14 cellular contexts compared by ENCODE assay signal in genomic region chr3:113659121-113659531, GRCh38. TPM values are rescaled to one million over a fixed set of nuclear protein-coding genes. Genes with fewer than 3 reads are reported as not detected.
DNase-seq lines count a peak whose midpoint lies in the region; ATAC-seq and TF ChIP-seq lines count a peak whose summit lies in the region.
"Had no signal": no experiment of that assay in that cellular context is flagged by ENCODE, and none has a peak within 500 bp of the region (broad histone marks: within the 10 kb centered on the region; RNA-seq: fewer than 3 reads in every experiment).

No MANE protein-coding gene starts in this region.

- H4K8ac ChIP-seq in IMR-90 (ENCODE audit: low read depth in 2 of 2, low read length in 2 of 2) = no peak overlapping the region; a peak in 1 of 4 replicates

- no peak overlapping the region for H2AK9ac ChIP-seq in IMR-90 (replicated peaks; ENCODE audit: low read depth, low read length, poor library complexity)

- no peak overlapping the region for H3K23ac ChIP-seq in IMR-90 (ENCODE audit: low read depth, low read length)

- no peak overlapping the region for H2AFZ ChIP-seq in IMR-90 (replicated peaks; ENCODE audit: low read length, poor library complexity)

- H3K4me2 ChIP-seq in IMR-90 (ENCODE audit: low read depth, low read length) = no peak overlapping the region

- dilution Hi-C loops in IMR-90 (cut with HindIII; ENCODE audit: low sequenced_read_pairs, unreplicated experiment) = no loop called here

- intact Hi-C loops in IMR-90 (cut with micrococcal nuclease) = no loop called here
- intact Hi-C loops in ascending aorta (cut with DNase I) = no loop called here

- peak overlapping the region; percentile 64; the same call in 1 of the 3 replicates for H2BK15ac ChIP-seq in IMR-90 (ENCODE audit: low read depth, low read length)

- no peaks in the 10 kb centered on the region for H4K20me1 ChIP-seq in IMR-90 (ENCODE audit: insufficient read depth, low read length)

- no peaks in the 10 kb centered on the region for H3K9me3 ChIP-seq in IMR-90 (ENCODE audit: control insufficient read depth, insufficient read depth, low read length)
- H3K9me3 ChIP-seq in ascending aorta = no peaks in the 10 kb centered on the region
- H3K9me3 ChIP-seq: HAP-1 had no signal

- no peak overlapping the region for H3K14ac ChIP-seq in IMR-90 (replicated peaks; ENCODE audit: low read depth, low read length)

- TF ChIP-seq CTCF in IMR-90 (conservative IDR thresholded peaks at IDR 0.05; ENCODE audit: low read depth, low read length) = no peak
- TF ChIP-seq CTCF in ascending aorta (IDR thresholded peaks at IDR 0.05) = no peak

- POLR2A ChIA-PET in IMR-90 (lab: Charles Lee; ENCODE audit: unreplicated experiment) = no interaction called here

- H4K91ac ChIP-seq in IMR-90 (ENCODE audit: insufficient read depth, low read depth, low read length) = no peak overlapping the region

- peaks cover 28% of the 10 kb centered on the region for H3K36me3 ChIP-seq in IMR-90 (ENCODE audit: control insufficient read depth, insufficient read depth, low read length)
- H3K36me3 ChIP-seq in ascending aorta = peaks cover 32 to 82% of the 10 kb centered on the region in 2 donors

- no peak overlapping the region; the same call in 1 of the 2 replicates for H3K4ac ChIP-seq in IMR-90 (ENCODE audit: low read depth, low read length)

- no peak overlapping the region for H3K9ac ChIP-seq in IMR-90 (ENCODE audit: low read depth, low read length)

- TF ChIP-seq RAD21 in IMR-90 (IDR thresholded peaks at IDR 0.05; ENCODE audit: low read length) = no peak

- H3K27me3 ChIP-seq in IMR-90 (ENCODE audit: control insufficient read depth, insufficient read depth, low read length) (no peaks in the 10 kb centered on the region), ascending aorta (no peaks in the 10 kb centered on the region)

- ATAC-seq in IMR-90 (ENCODE audit: low read depth) (no peak), GM21529 (IDR thresholded peaks at IDR 0.05; ENCODE audit: unreplicated experiment) (no peak)
- ATAC-seq: sciatic nerve, T-cell had no signal

- CTCF ChIA-PET in IMR-90 (lab: Yijun Ruan, JAX) = no interaction called here

- peak overlapping the region; percentile 69; the same call in 1 of the 2 replicates for H2AK5ac ChIP-seq in IMR-90 (ENCODE audit: low read depth, low read length)

- no peak overlapping the region for H2BK20ac ChIP-seq in IMR-90 (ENCODE audit: low read depth, low read length)

- H3K9me1 ChIP-seq in IMR-90 (ENCODE audit: insufficient read depth, low read length) = peaks cover 15% of the 10 kb centered on the region

- no peaks in the 10 kb centered on the region; a peak in 2 of 4 replicates for H3K79me1 ChIP-seq in IMR-90 (ENCODE audit: low read depth in 1 of 2, low read length in 2 of 2)

- no peak overlapping the region for H3K4me3 ChIP-seq in IMR-90 (ENCODE audit: insufficient read depth, low read depth, low read length)
- no peak overlapping the region for H3K4me3 ChIP-seq in ascending aorta
- H3K4me3 ChIP-seq: HAP-1 had no signal

- H2BK120ac ChIP-seq in IMR-90 (ENCODE audit: low read depth, low read length) = no peak overlapping the region

- in situ Hi-C loops in IMR-90 (cut with MboI; ENCODE audit: low sequenced_read_pairs) = no loop called here

- no peak overlapping the region for H2BK5ac ChIP-seq in IMR-90 (ENCODE audit: low read depth, low read length, poor library complexity, severe bottlenecking)

- H3K4me1 ChIP-seq in IMR-90 (ENCODE audit: control insufficient read depth, insufficient read depth, low read length) (peaks cover 7% of the 10 kb centered on the region), ascending aorta (no peaks in the 10 kb centered on the region)
- H3K4me1 ChIP-seq: HAP-1 had no signal

- DNase-seq in Ammon's horn (ENCODE audit: low spot score) = peak; percentile 26
- DNase-seq in IMR-90 = no peak
- DNase-seq in NCI-H510A (lab: John Stamatoyannopoulos, UW) = peak; percentile 17
- peak; percentile 55 for DNase-seq in germinal center (ENCODE audit: low spot score)
- no peak for DNase-seq in AML-193 (lab: John Stamatoyannopoulos, UW)
- DNase-seq in ascending aorta (ENCODE audit: low spot score in 2 of 2) = no peak
- DNase-seq in NCI-H226 = no peak
- DNase-seq: activated CD4-positive, CD25-positive, alpha-beta regulatory T cell; Calu3; stimulated activated naive CD4-positive, alpha-beta T cell treated with Interleukin-2 at 50 U/mL for 16 hours; T-cell had no signal

- no peak overlapping the region for H3K56ac ChIP-seq in IMR-90 (ENCODE audit: extremely low read depth, insufficient read depth, low read length)

- WGBS in IMR-90 (ENCODE audit: extremely low coverage in 2 of 2, insufficient read length in 1 of 2), 2 experiments = no CpG with 5 or more reads among the region's 1 CpG

- H4K5ac ChIP-seq in IMR-90 (ENCODE audit: low read depth, low read length) = no peak overlapping the region

- no peak for TF ChIP-seq POLR2A in IMR-90 (IDR thresholded peaks at IDR 0.05; ENCODE audit: low read depth, low read length)

- BruUV-seq in IMR-90 (replicated peaks; lab: Mats Ljungman, UMichigan) = no TSS peak

- H3K18ac ChIP-seq in IMR-90 (ENCODE audit: low read depth, low read length) = no peak overlapping the region

- H3K27ac ChIP-seq in IMR-90 (ENCODE audit: insufficient read depth, low read length) = no peak overlapping the region
- no peak overlapping the region for H3K27ac ChIP-seq in ascending aorta

TF ChIP-seq in IMR-90, 13 proteins besides CTCF, POLR2A, EP300 and RAD21:
- TF ChIP-seq MAZ (IDR thresholded peaks at IDR 0.05; ENCODE audit: borderline replicate concordance, low read depth, low read length) = no peak
- no peak for TF ChIP-seq FOS (IDR thresholded peaks at IDR 0.05; ENCODE audit: low read depth, low read length)
- no peak for TF ChIP-seq CEBPB (IDR thresholded peaks at IDR 0.05; ENCODE audit: low read depth, low read length)
- TF ChIP-seq MXI1 (IDR thresholded peaks at IDR 0.05; ENCODE audit: borderline replicate concordance, low read depth, low read length) = no peak
- TF ChIP-seq MAFK (IDR thresholded peaks at IDR 0.05; ENCODE audit: low read depth, low read length) = no peak
- TF ChIP-seq, protein P1, sequence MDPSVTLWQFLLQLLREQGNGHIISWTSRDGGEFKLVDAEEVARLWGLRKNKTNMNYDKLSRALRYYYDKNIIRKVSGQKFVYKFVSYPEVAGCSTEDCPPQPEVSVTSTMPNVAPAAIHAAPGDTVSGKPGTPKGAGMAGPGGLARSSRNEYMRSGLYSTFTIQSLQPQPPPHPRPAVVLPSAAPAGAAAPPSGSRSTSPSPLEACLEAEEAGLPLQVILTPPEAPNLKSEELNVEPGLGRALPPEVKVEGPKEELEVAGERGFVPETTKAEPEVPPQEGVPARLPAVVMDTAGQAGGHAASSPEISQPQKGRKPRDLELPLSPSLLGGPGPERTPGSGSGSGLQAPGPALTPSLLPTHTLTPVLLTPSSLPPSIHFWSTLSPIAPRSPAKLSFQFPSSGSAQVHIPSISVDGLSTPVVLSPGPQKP (IDR thresholded peaks at IDR 0.05; ENCODE audit: borderline replicate concordance, low read depth, low read length) = no peak
- TF ChIP-seq NFE2L2 (IDR thresholded peaks at IDR 0.05; ENCODE audit: low read depth, low read length) = no peak
- TF ChIP-seq, protein P2, sequence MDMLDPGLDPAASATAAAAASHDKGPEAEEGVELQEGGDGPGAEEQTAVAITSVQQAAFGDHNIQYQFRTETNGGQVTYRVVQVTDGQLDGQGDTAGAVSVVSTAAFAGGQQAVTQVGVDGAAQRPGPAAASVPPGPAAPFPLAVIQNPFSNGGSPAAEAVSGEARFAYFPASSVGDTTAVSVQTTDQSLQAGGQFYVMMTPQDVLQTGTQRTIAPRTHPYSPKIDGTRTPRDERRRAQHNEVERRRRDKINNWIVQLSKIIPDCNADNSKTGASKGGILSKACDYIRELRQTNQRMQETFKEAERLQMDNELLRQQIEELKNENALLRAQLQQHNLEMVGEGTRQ (IDR thresholded peaks at IDR 0.05; ENCODE audit: low read depth, low read length) = no peak
- TF ChIP-seq RFX5 (IDR thresholded peaks at IDR 0.05; ENCODE audit: low read depth, low read length) = no peak
- TF ChIP-seq SMC3 (IDR thresholded peaks at IDR 0.05; ENCODE audit: low read depth, low read length) = no peak
- TF ChIP-seq RCOR1 (IDR thresholded peaks at IDR 0.05; ENCODE audit: insufficient replicate concordance, low read length) = no peak
- TF ChIP-seq CHD1 (IDR thresholded peaks at IDR 0.05; ENCODE audit: low read depth, low read length) = no peak
- no peak for TF ChIP-seq BHLHE40 (IDR thresholded peaks at IDR 0.05; ENCODE audit: low read depth, low read length)

RNA-seq across cellular contexts. Expression of gene USF3, which starts 37.3 kb away (rescaled TPM):
- total RNA-seq in IMR-90 (2012; rRNA removed) (5.2 and 6.1 TPM in 2 replicates), ascending aorta (16.1 TPM)
- polyA plus RNA-seq in IMR-90 (2012; rRNA removed) = 2.8 and 3.0 TPM in 2 replicates
- 0.74 and 0.76 TPM in 2 replicates for polyA plus RNA-seq in IMR-90 (2012; cell fraction: cytosol; rRNA removed)
- polyA plus RNA-seq in IMR-90 (2012; cell fraction: nucleus; rRNA removed; ENCODE audit: low replicate concordance) = 0.59 and 3.7 TPM in 2 replicates

Comparison
In these comparisons a context has a peak if more than half of its experiments do, and no peak if none do; other contexts are left out.
1. DNase-seq: peak in Ammon's horn (single experiment), NCI-H510A (single experiment) and germinal center (single experiment); none in IMR-90 (single experiment), AML-193 (0 of 2), ascending aorta (0 of 2) and NCI-H226 (single experiment).